ENCODE assay signal across 1 cellular context in genomic region chr9:91395106-91395552, GRCh38.
TF ChIP-seq lines count a peak whose summit lies in the region.

No MANE protein-coding gene starts in this region.

TF ChIP-seq in HepG2, 621 proteins besides CTCF, POLR2A, EP300 and RAD21 (continued from another document and continues in another):
- TF ChIP-seq MTA1 (CRISPR knock-in tag; IDR thresholded peaks at IDR 0.05; ENCODE audit: borderline replicate concordance): no peak
- TF ChIP-seq ZNF75D (CRISPR knock-in tag; IDR thresholded peaks at IDR 0.05; ENCODE audit: borderline replicate concordance): no peak
- TF ChIP-seq, protein P1, sequence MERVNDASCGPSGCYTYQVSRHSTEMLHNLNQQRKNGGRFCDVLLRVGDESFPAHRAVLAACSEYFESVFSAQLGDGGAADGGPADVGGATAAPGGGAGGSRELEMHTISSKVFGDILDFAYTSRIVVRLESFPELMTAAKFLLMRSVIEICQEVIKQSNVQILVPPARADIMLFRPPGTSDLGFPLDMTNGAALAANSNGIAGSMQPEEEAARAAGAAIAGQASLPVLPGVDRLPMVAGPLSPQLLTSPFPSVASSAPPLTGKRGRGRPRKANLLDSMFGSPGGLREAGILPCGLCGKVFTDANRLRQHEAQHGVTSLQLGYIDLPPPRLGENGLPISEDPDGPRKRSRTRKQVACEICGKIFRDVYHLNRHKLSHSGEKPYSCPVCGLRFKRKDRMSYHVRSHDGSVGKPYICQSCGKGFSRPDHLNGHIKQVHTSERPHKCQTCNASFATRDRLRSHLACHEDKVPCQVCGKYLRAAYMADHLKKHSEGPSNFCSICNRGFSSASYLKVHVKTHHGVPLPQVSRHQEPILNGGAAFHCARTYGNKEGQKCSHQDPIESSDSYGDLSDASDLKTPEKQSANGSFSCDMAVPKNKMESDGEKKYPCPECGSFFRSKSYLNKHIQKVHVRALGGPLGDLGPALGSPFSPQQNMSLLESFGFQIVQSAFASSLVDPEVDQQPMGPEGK (CRISPR knock-in tag; IDR thresholded peaks at IDR 0.05): peak; percentile 63
- TF ChIP-seq ZNF432 (CRISPR knock-in tag; IDR thresholded peaks at IDR 0.05; ENCODE audit: borderline replicate concordance): no peak
- TF ChIP-seq SP4 (CRISPR knock-in tag; IDR thresholded peaks at IDR 0.05): no peak
- TF ChIP-seq, protein P2, sequence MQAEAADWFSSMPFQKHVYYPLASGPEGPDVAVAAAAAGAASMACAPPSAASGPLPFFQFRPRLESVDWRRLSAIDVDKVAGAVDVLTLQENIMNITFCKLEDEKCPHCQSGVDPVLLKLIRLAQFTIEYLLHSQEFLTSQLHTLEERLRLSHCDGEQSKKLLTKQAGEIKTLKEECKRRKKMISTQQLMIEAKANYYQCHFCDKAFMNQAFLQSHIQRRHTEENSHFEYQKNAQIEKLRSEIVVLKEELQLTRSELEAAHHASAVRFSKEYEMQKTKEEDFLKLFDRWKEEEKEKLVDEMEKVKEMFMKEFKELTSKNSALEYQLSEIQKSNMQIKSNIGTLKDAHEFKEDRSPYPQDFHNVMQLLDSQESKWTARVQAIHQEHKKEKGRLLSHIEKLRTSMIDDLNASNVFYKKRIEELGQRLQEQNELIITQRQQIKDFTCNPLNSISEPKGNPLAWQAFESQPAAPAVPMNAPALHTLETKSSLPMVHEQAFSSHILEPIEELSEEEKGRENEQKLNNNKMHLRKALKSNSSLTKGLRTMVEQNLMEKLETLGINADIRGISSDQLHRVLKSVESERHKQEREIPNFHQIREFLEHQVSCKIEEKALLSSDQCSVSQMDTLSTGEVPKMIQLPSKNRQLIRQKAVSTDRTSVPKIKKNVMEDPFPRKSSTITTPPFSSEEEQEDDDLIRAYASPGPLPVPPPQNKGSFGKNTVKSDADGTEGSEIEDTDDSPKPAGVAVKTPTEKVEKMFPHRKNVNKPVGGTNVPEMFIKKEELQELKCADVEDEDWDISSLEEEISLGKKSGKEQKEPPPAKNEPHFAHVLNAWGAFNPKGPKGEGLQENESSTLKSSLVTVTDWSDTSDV (CRISPR knock-in tag; IDR thresholded peaks at IDR 0.05): no peak
- TF ChIP-seq RFX1 (IDR thresholded peaks at IDR 0.05): no peak
- TF ChIP-seq, protein P3, sequence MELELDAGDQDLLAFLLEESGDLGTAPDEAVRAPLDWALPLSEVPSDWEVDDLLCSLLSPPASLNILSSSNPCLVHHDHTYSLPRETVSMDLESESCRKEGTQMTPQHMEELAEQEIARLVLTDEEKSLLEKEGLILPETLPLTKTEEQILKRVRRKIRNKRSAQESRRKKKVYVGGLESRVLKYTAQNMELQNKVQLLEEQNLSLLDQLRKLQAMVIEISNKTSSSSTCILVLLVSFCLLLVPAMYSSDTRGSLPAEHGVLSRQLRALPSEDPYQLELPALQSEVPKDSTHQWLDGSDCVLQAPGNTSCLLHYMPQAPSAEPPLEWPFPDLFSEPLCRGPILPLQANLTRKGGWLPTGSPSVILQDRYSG (CRISPR knock-in tag; IDR thresholded peaks at IDR 0.05): no peak
- TF ChIP-seq PRMT3 (CRISPR knock-in tag; IDR thresholded peaks at IDR 0.05; ENCODE audit: borderline replicate concordance, low read depth): no peak
- no peak; the same call in 1 of the 2 replicates for TF ChIP-seq ZFP91 (CRISPR knock-in tag; IDR thresholded peaks at IDR 0.05; ENCODE audit: borderline replicate concordance)
- no peak for TF ChIP-seq ZNF543 (CRISPR knock-in tag; IDR thresholded peaks at IDR 0.05)
- peak; percentile 73 for TF ChIP-seq MIER2 (CRISPR knock-in tag; IDR thresholded peaks at IDR 0.05)
- 0 out of 2 replicates have a peak, but pooled peaks have one; percentile 41 for TF ChIP-seq ATF1 (CRISPR knock-in tag; IDR thresholded peaks at IDR 0.05)
- TF ChIP-seq ZNF790 (CRISPR knock-in tag; IDR thresholded peaks at IDR 0.05; ENCODE audit: borderline replicate concordance): no peak
- TF ChIP-seq ZNF264 (CRISPR knock-in tag; IDR thresholded peaks at IDR 0.05): peak; percentile 86
- TF ChIP-seq PAXIP1 (CRISPR knock-in tag; conservative IDR thresholded peaks at IDR 0.05): peak; percentile 73
- TF ChIP-seq PRDM15 (CRISPR knock-in tag; IDR thresholded peaks at IDR 0.05): no peak
- no peak for TF ChIP-seq PRPF4 (IDR thresholded peaks at IDR 0.05; ENCODE audit: low read depth, low read length, poor library complexity, severe bottlenecking)
- TF ChIP-seq ZNF703 (CRISPR knock-in tag; IDR thresholded peaks at IDR 0.05; ENCODE audit: borderline replicate concordance): no peak
- TF ChIP-seq, protein P4, sequence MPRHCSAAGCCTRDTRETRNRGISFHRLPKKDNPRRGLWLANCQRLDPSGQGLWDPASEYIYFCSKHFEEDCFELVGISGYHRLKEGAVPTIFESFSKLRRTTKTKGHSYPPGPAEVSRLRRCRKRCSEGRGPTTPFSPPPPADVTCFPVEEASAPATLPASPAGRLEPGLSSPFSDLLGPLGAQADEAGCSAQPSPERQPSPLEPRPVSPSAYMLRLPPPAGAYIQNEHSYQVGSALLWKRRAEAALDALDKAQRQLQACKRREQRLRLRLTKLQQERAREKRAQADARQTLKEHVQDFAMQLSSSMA (CRISPR knock-in tag; IDR thresholded peaks at IDR 0.05): no peak
- TF ChIP-seq MZF1 (CRISPR knock-in tag; IDR thresholded peaks at IDR 0.05; ENCODE audit: borderline replicate concordance): no peak
- no peak for TF ChIP-seq ZNF230 (CRISPR knock-in tag; IDR thresholded peaks at IDR 0.05)
- TF ChIP-seq ZNF570 (CRISPR knock-in tag; IDR thresholded peaks at IDR 0.05; ENCODE audit: borderline replicate concordance): no peak
- no peak for TF ChIP-seq ZNF20 (CRISPR knock-in tag; IDR thresholded peaks at IDR 0.05)
- no peak for TF ChIP-seq AGO2 (optimal IDR thresholded peaks at IDR 0.05; ENCODE audit: low read depth, low read length)
- no peak for TF ChIP-seq MAZ (IDR thresholded peaks at IDR 0.05; ENCODE audit: borderline replicate concordance, low read depth, low read length)
- TF ChIP-seq MAZ (CRISPR knock-in tag; IDR thresholded peaks at IDR 0.05; ENCODE audit: low read depth): peak; percentile 48; the same call in 1 of the 2 replicates
- TF ChIP-seq ARNT (IDR thresholded peaks at IDR 0.05): no peak
- peak; percentile 81 for TF ChIP-seq SOX13 (IDR thresholded peaks at IDR 0.05)
- TF ChIP-seq SOX13 (CRISPR knock-in tag; conservative IDR thresholded peaks at IDR 0.05 in 1 of 2, IDR thresholded peaks at IDR 0.05 in 1 of 2): peak in 1 of 2 experiments; percentile 97; a peak in 2 of 4 replicates
- no peak for TF ChIP-seq FOXM1 (CRISPR knock-in tag; IDR thresholded peaks at IDR 0.05)
- TF ChIP-seq ZNF724P (CRISPR knock-in tag; IDR thresholded peaks at IDR 0.05; ENCODE audit: borderline replicate concordance): no peak
- no peak for TF ChIP-seq NFATC3 (CRISPR knock-in tag; IDR thresholded peaks at IDR 0.05)
- TF ChIP-seq, protein P5, sequence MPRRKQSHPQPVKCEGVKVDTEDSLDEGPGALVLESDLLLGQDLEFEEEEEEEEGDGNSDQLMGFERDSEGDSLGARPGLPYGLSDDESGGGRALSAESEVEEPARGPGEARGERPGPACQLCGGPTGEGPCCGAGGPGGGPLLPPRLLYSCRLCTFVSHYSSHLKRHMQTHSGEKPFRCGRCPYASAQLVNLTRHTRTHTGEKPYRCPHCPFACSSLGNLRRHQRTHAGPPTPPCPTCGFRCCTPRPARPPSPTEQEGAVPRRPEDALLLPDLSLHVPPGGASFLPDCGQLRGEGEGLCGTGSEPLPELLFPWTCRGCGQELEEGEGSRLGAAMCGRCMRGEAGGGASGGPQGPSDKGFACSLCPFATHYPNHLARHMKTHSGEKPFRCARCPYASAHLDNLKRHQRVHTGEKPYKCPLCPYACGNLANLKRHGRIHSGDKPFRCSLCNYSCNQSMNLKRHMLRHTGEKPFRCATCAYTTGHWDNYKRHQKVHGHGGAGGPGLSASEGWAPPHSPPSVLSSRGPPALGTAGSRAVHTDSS (CRISPR knock-in tag; conservative IDR thresholded peaks at IDR 0.05): no peak
- peak; percentile 97 for TF ChIP-seq SOX5 (CRISPR knock-in tag; IDR thresholded peaks at IDR 0.05; ENCODE audit: borderline replicate concordance)
- peak; percentile 96 for TF ChIP-seq RCOR2 (CRISPR knock-in tag; IDR thresholded peaks at IDR 0.05)
- TF ChIP-seq, protein P6, sequence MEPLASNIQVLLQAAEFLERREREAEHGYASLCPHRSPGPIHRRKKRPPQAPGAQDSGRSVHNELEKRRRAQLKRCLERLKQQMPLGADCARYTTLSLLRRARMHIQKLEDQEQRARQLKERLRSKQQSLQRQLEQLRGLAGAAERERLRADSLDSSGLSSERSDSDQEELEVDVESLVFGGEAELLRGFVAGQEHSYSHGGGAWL (CRISPR knock-in tag; IDR thresholded peaks at IDR 0.05): no peak
- TF ChIP-seq HIVEP1 (CRISPR knock-in tag; IDR thresholded peaks at IDR 0.05): no peak
- no peak for TF ChIP-seq SETDB1 (CRISPR knock-in tag; IDR thresholded peaks at IDR 0.05; ENCODE audit: borderline replicate concordance)
- TF ChIP-seq NONO (IDR thresholded peaks at IDR 0.05): no peak
- TF ChIP-seq NONO (CRISPR knock-in tag; conservative IDR thresholded peaks at IDR 0.05): peak; percentile 56; the same call in 1 of the 2 replicates
- 0 out of 2 replicates have a peak, but pooled peaks have one; percentile 58 for TF ChIP-seq ARNT2 (CRISPR knock-in tag; IDR thresholded peaks at IDR 0.05; ENCODE audit: low read depth)
- peak; percentile 94 for TF ChIP-seq ZKSCAN5 (CRISPR knock-in tag; IDR thresholded peaks at IDR 0.05)
- no peak for TF ChIP-seq DNMT1 (CRISPR knock-in tag; IDR thresholded peaks at IDR 0.05)
- TF ChIP-seq ZNF510 (CRISPR knock-in tag; IDR thresholded peaks at IDR 0.05; ENCODE audit: low read depth): no peak
- no peak for TF ChIP-seq PCBP1 (IDR thresholded peaks at IDR 0.05; ENCODE audit: borderline replicate concordance, low read depth, low read length)
- no peak for TF ChIP-seq ZNF691 (CRISPR knock-in tag; IDR thresholded peaks at IDR 0.05; ENCODE audit: borderline replicate concordance, low read depth)
- no peak for TF ChIP-seq CCDC6 (CRISPR knock-in tag; IDR thresholded peaks at IDR 0.05)
- TF ChIP-seq NCOR1 (IDR thresholded peaks at IDR 0.05; ENCODE audit: borderline replicate concordance, low read length): peak; percentile 95
- no peak for TF ChIP-seq ZFYVE20 (CRISPR knock-in tag; IDR thresholded peaks at IDR 0.05; ENCODE audit: borderline replicate concordance, low read depth)
